9 cellular contexts compared by ENCODE assay signal in genomic region chr2:237677951-237678481, GRCh38. TPM values are rescaled to one million over a fixed set of nuclear protein-coding genes. Genes with fewer than 3 reads are reported as not detected.
DNase-seq lines count a peak whose midpoint lies in the region; ATAC-seq and TF ChIP-seq lines count a peak whose summit lies in the region.
"Had no signal": no experiment of that assay in that cellular context is flagged by ENCODE, and none has a peak within 500 bp of the region (broad histone marks: within the 10 kb centered on the region; RNA-seq: fewer than 3 reads in every experiment).

No MANE protein-coding gene starts in this region.

- H3K27ac Mint-ChIP-seq in immature natural killer cell, result peak overlapping the region in 5 of 6 donors; percentile 47 to 99 (median 72)
- H3K27ac Mint-ChIP-seq in activated CD4-positive, alpha-beta T cell treated with anti-CD3 and anti-CD28 coated beads, Interleukin-2, amount 10 ng/mL, durations not matched to agents 24 days and 14 days, result no peak overlapping the region

- DNase-seq in HS-5 (ENCODE audit: low read depth) (peak; percentile 59), amniotic epithelial cell (ENCODE audit: low read depth) (peak; percentile 95), immature natural killer cell (no peak), spleen (peak; percentile 76), HuH-7 (ENCODE audit: low spot score) (no peak), midbrain (lab: John Stamatoyannopoulos, UW) (no peak)
- DNase-seq in activated CD4-positive, alpha-beta T cell treated with anti-CD3 and anti-CD28 coated beads, Interleukin-2, amount 10 ng/mL, durations not matched to agents 24 days and 14 days, result no peak

- peaks cover 41 to 65% (median 60%) of the 10 kb centered on the region in 6 donors for H3K4me1 ChIP-seq in spleen

- peak overlapping the region in 1 of 8 donors; percentile 55 for H3K4me3 ChIP-seq in spleen

- H3K36me3 ChIP-seq in spleen, result peaks cover 0 to 4% (median 0%) of the 10 kb centered on the region in 6 donors

- H3K9me3 Mint-ChIP-seq in immature natural killer cell, result no peaks in the 10 kb centered on the region
- H3K9me3 Mint-ChIP-seq in activated CD4-positive, alpha-beta T cell treated with anti-CD3 and anti-CD28 coated beads, Interleukin-2, amount 10 ng/mL, durations not matched to agents 24 days and 14 days, result no peaks in the 10 kb centered on the region
- H3K9me3 Mint-ChIP-seq: T-helper 2 cell treated with Interferon-gamma antibody and Interleukin-4, amounts not matched to agents 5 μg/mL and 100 μg/mL, for 36 hours had no signal

- peaks cover 19 to 21% (median 20%) of the 10 kb centered on the region in 3 donors for H3K27me3 Mint-ChIP-seq in immature natural killer cell (ENCODE audit: low read depth in 3 of 3)
- H3K27me3 Mint-ChIP-seq in activated CD4-positive, alpha-beta T cell treated with anti-CD3 and anti-CD28 coated beads, Interleukin-2, amount 10 ng/mL, durations not matched to agents 24 days and 14 days, result no peaks in the 10 kb centered on the region

- peak in 1 of 11 experiments; percentile 11 for TF ChIP-seq CTCF in spleen (IDR thresholded peaks at IDR 0.05 in 8 of 11, conservative IDR thresholded peaks at IDR 0.05 in 3 of 11)

- H3K4me3 Mint-ChIP-seq in immature natural killer cell, result no peak overlapping the region
- no peak overlapping the region for H3K4me3 Mint-ChIP-seq in activated CD4-positive, alpha-beta T cell treated with anti-CD3 and anti-CD28 coated beads, Interleukin-2, amount 10 ng/mL, durations not matched to agents 24 days and 14 days

- ATAC-seq in HG03097 (IDR thresholded peaks at IDR 0.05; ENCODE audit: low FRiP score, unreplicated experiment), result no peak

- H3K27me3 ChIP-seq in spleen (replicated peaks in 1 of 7), result no peaks in the 10 kb centered on the region

- H3K27ac ChIP-seq in spleen, result peak overlapping the region; percentile 22 to 94 (median 92)

- no peaks in the 10 kb centered on the region for H3K9me3 ChIP-seq in spleen

- no peaks in the 10 kb centered on the region for H3K36me3 Mint-ChIP-seq in immature natural killer cell
- no peaks in the 10 kb centered on the region for H3K36me3 Mint-ChIP-seq in activated CD4-positive, alpha-beta T cell treated with anti-CD3 and anti-CD28 coated beads, Interleukin-2, amount 10 ng/mL, durations not matched to agents 24 days and 14 days (ENCODE audit: low read depth)

- H3K4me1 Mint-ChIP-seq in immature natural killer cell, result peaks cover 55 to 57% of the 10 kb centered on the region in 2 donors
- H3K4me1 Mint-ChIP-seq in activated CD4-positive, alpha-beta T cell treated with anti-CD3 and anti-CD28 coated beads, Interleukin-2, amount 10 ng/mL, durations not matched to agents 24 days and 14 days, result peaks cover 34% of the 10 kb centered on the region

- TF ChIP-seq POLR2A in spleen (IDR thresholded peaks at IDR 0.05), result no peak

- 25 to 36% (median 33%) methylated on average over 7 of the region's 7 CpGs for WGBS in spleen, 5 donors

- intact Hi-C loops in spleen (cut with DNase I; ENCODE audit: low total_unique reads), result no loop called here
- intact Hi-C loops in activated CD4-positive, alpha-beta T cell treated with anti-CD3 and anti-CD28 coated beads, Interleukin-2, amount 10 ng/mL, durations not matched to agents 24 days and 14 days (cut with micrococcal nuclease), result no loop called here

RNA-seq across cellular contexts. Expression of gene LRRFIP1, which starts 50.6 kb away (rescaled TPM):
- polyA plus RNA-seq in immature natural killer cell (100 to 1,000 TPM in 1 of 3 donors, 10 to 100 TPM in 2; 62.5 to 137 (median 80.0) TPM), spleen (10 to 100 TPM; 40.4 to 46.3 (median 44.4) TPM)
- 100 to 1,000 TPM; 110 to 164 (median 144) TPM for total RNA-seq in spleen
- total RNA-seq in activated CD4-positive, alpha-beta T cell treated with anti-CD3 and anti-CD28 coated beads, Interleukin-2, amount 10 ng/mL, durations not matched to agents 24 days and 14 days, result 210 and 216 TPM in 2 replicates

Comparison
In these comparisons a context has a peak if more than half of its experiments do, and no peak if none do; other contexts are left out.
1. DNase-seq: peak in HS-5 (single experiment), amniotic epithelial cell (single experiment) and spleen (single experiment); none in immature natural killer cell (0 of 3), HuH-7 (single experiment), activated CD4-positive, alpha-beta T cell treated with anti-CD3 and anti-CD28 coated beads, Interleukin-2, amount 10 ng/mL, durations not matched to agents 24 days and 14 days (single experiment) and midbrain (single experiment).